ENCODE assay signal across 8 cellular contexts in genomic region chr9:136784249-136784996, GRCh38. TPM values are rescaled to one million over a fixed set of nuclear protein-coding genes. Genes with fewer than 3 reads are reported as not detected.
DNase-seq lines count a peak whose midpoint lies in the region; ATAC-seq, FAIRE-seq and TF ChIP-seq lines count a peak whose summit lies in the region.
"Had no signal": no experiment of that assay in that cellular context is flagged by ENCODE, and none has a peak within 500 bp of the region (broad histone marks: within the 10 kb centered on the region; RNA-seq: fewer than 3 reads in every experiment).

No MANE protein-coding gene starts in this region.

- no peaks in the 10 kb centered on the region for H3K9me3 Mint-ChIP-seq in progenitor cell of endocrine pancreas (ENCODE audit: low read depth)

- no peaks in the 10 kb centered on the region for H3K9me3 ChIP-seq in Loucy (ENCODE audit: insufficient read depth, low read depth, low read length)
- H3K9me3 ChIP-seq: SJCRH30 had no signal

- no peaks in the 10 kb centered on the region for H3F3A ChIP-seq in Loucy (ENCODE audit: low read depth)

- no peaks in the 10 kb centered on the region for H3K27me3 Mint-ChIP-seq in progenitor cell of endocrine pancreas

- peak; percentile 68 for DNase-seq in ELR (ENCODE audit: low read depth)
- DNase-seq in bronchial epithelial cell (ENCODE audit: low read depth), result no peak
- DNase-seq in progenitor cell of endocrine pancreas (ENCODE audit: low spot score, unreplicated experiment), result no peak
- DNase-seq in stimulated activated naive CD8-positive, alpha-beta T cell treated with anti-CD3 and anti-CD28 coated beads, Interleukin-15, Interleukin-2, amounts not matched to agents 100 U/mL and 50 U/mL, for 24 hours, result no peak
- no peak for DNase-seq in islet precursor cell
- no peak for DNase-seq in activated CD4-positive, CD25-positive, alpha-beta regulatory T cell (lab: John Stamatoyannopoulos, UW)

- H2AFZ ChIP-seq in Loucy (ENCODE audit: low read length), result no peak overlapping the region

- TF ChIP-seq CTCF in Loucy (conservative IDR thresholded peaks at IDR 0.05; ENCODE audit: low read length), result peak; percentile 56
- TF ChIP-seq CTCF in bronchial epithelial cell (IDR thresholded peaks at IDR 0.05; ENCODE audit: insufficient read depth, low read length, severe bottlenecking), result peak; percentile 31
- TF ChIP-seq CTCF in progenitor cell of endocrine pancreas (IDR thresholded peaks at IDR 0.05; ENCODE audit: unreplicated experiment), result peak; percentile 46

- no peak overlapping the region for H3K9ac ChIP-seq in Loucy (ENCODE audit: low read depth, low read length, poor library complexity, severe bottlenecking)

- no peaks in the 10 kb centered on the region for H3K36me3 Mint-ChIP-seq in progenitor cell of endocrine pancreas (ENCODE audit: insufficient read depth)

- H3K36me3 ChIP-seq in Loucy (ENCODE audit: insufficient read depth, low read length) (no peaks in the 10 kb centered on the region), bronchial epithelial cell (ENCODE audit: control insufficient read depth, insufficient read depth, low read length) (no peaks in the 10 kb centered on the region)
- H3K36me3 ChIP-seq: SJCRH30 had no signal

- H4K20me1 ChIP-seq in Loucy (ENCODE audit: insufficient read depth, low read length, poor library complexity, severe bottlenecking), result no peaks in the 10 kb centered on the region

- H3K4me3 ChIP-seq in Loucy (ENCODE audit: low read length, poor library complexity, severe bottlenecking) (no peak overlapping the region), bronchial epithelial cell (ENCODE audit: low read depth, low read length) (no peak overlapping the region)
- H3K4me3 ChIP-seq: SJCRH30 had no signal

- FAIRE-seq in bronchial epithelial cell (lab: Jason Lieb, UNC), result no peak

- ATAC-seq in stimulated activated naive CD8-positive, alpha-beta T cell treated with anti-CD3 and anti-CD28 coated beads, Interleukin-15, Interleukin-2, amounts not matched to agents 100 U/mL and 50 U/mL, for 24 hours, result no peak

- no peaks in the 10 kb centered on the region for H3K27me3 ChIP-seq in Loucy (ENCODE audit: insufficient read depth, low read length, poor library complexity, severe bottlenecking)
- H3K27me3 ChIP-seq in bronchial epithelial cell (ENCODE audit: control insufficient read depth, insufficient read depth, low read length), result peaks cover 2% of the 10 kb centered on the region

- no peak overlapping the region for H3K4me2 ChIP-seq in Loucy (ENCODE audit: low read depth, low read length, poor library complexity, severe bottlenecking)

- no peaks in the 10 kb centered on the region for H3K9me2 ChIP-seq in Loucy (replicated peaks; ENCODE audit: low read depth, low read length)

- H3K4me1 ChIP-seq in Loucy (ENCODE audit: insufficient read depth, low read length, poor library complexity, severe bottlenecking), result peaks cover 7% of the 10 kb centered on the region

- H3K4me1 Mint-ChIP-seq in progenitor cell of endocrine pancreas (ENCODE audit: low read depth), result peaks cover 50% of the 10 kb centered on the region

- H3K79me2 ChIP-seq in Loucy (ENCODE audit: insufficient read depth, low read length), result no peaks in the 10 kb centered on the region

- H3K4me3 Mint-ChIP-seq in progenitor cell of endocrine pancreas (ENCODE audit: low read depth), result no peak overlapping the region

- H3K27ac Mint-ChIP-seq in progenitor cell of endocrine pancreas, result no peak overlapping the region

RNA-seq across cellular contexts. Expression of gene TMEM141, which starts 6.7 kb away (rescaled TPM):
- total RNA-seq in bronchial epithelial cell, result 220 and 228 TPM in 2 replicates
- 57.8 and 62.2 TPM in 2 replicates for total RNA-seq in progenitor cell of endocrine pancreas

RNA-seq across cellular contexts. Expression of gene CCDC183, which starts 11.7 kb away (rescaled TPM):
- total RNA-seq in bronchial epithelial cell (under 0.01 and 0.38 TPM in 2 replicates), progenitor cell of endocrine pancreas (9.0 and 9.5 TPM in 2 replicates)

RNA-seq across cellular contexts. Expression of gene LCN15, which starts 20.1 kb away (rescaled TPM):
- total RNA-seq in bronchial epithelial cell, result not detected in 2 replicates
- total RNA-seq in progenitor cell of endocrine pancreas, result not detected in 2 replicates
- total RNA-seq: SJCRH30 had no signal

RNA-seq across cellular contexts. Expression of gene RABL6, which starts 23.3 kb away (rescaled TPM):
- total RNA-seq in bronchial epithelial cell (79.5 and 88.5 TPM in 2 replicates), progenitor cell of endocrine pancreas (129 and 130 TPM in 2 replicates)

RNA-seq across cellular contexts. Expression of gene LCN8, which starts 26.4 kb away (rescaled TPM):
- total RNA-seq in bronchial epithelial cell, result not detected in 2 replicates
- not detected in 2 replicates for total RNA-seq in progenitor cell of endocrine pancreas
- total RNA-seq: SJCRH30 had no signal
